In the genomic region with DNA sequence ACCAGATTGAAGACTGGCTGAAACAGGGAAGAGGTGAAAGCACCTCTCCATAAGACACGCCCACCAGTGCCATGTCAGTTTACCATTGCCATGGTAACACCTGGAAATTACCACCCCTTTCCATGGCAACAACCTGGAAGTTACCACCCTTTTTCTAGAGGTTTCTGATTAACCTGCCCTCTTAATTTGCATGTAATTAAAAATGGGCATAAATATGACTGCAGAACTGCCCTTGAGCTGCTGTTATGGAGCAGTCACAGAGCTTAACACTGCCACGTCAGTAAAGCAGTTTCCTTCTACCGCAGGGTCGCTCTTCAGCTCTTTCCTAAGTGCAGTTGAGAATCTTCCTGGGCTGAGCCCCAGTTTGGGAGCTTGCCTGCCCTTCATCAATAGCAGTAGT, we compare ENCODE assay signal across 8 cellular contexts. TPM values are rescaled to one million over a fixed set of nuclear protein-coding genes. Genes with fewer than 3 reads are reported as not detected.
A peak's percentile ranks its signal among the peaks of the same experiment; 100 is the strongest.
DNase-seq lines count a peak whose midpoint lies in the region; ATAC-seq and TF ChIP-seq lines count a peak whose summit lies in the region.

No MANE protein-coding gene starts in this region.

- peaks cover 32% of the 10 kb centered on the region for H3K36me3 Mint-ChIP-seq in CD4-positive, alpha-beta T cell (ENCODE audit: low read depth)
- H3K36me3 Mint-ChIP-seq in activated naive CD8-positive, alpha-beta T cell treated with anti-CD3 and anti-CD28 coated beads for 36 hours = peaks cover 7% of the 10 kb centered on the region
- H3K36me3 Mint-ChIP-seq in naive thymus-derived CD4-positive, alpha-beta T cell = peaks cover 0 to 16% (median 4%) of the 10 kb centered on the region in 5 donors

- H3K27ac Mint-ChIP-seq in CD4-positive, alpha-beta T cell = peak overlapping the region; percentile 98
- peak overlapping the region; percentile 98 for H3K27ac Mint-ChIP-seq in activated naive CD8-positive, alpha-beta T cell treated with anti-CD3 and anti-CD28 coated beads for 36 hours
- H3K27ac Mint-ChIP-seq in naive thymus-derived CD4-positive, alpha-beta T cell = peak overlapping the region; percentile 91 to 99 (median 97)

- H3K4me1 Mint-ChIP-seq in CD4-positive, alpha-beta T cell (ENCODE audit: low read depth) = peaks cover 93% of the 10 kb centered on the region
- H3K4me1 Mint-ChIP-seq in activated naive CD8-positive, alpha-beta T cell treated with anti-CD3 and anti-CD28 coated beads for 36 hours = peaks cover 78% of the 10 kb centered on the region
- H3K4me1 Mint-ChIP-seq in naive thymus-derived CD4-positive, alpha-beta T cell = peaks cover 51 to 98% (median 89%) of the 10 kb centered on the region in 7 donors

- no peaks in the 10 kb centered on the region for H3K27me3 ChIP-seq in CD4-positive, alpha-beta T cell (ENCODE audit: control insufficient read depth, insufficient read depth, low read length)
- no peaks in the 10 kb centered on the region for H3K27me3 ChIP-seq in naive thymus-derived CD4-positive, alpha-beta T cell (ENCODE audit: control insufficient read depth in 2 of 2, insufficient read depth in 2 of 2, low read length in 2 of 2)

- H3K36me3 ChIP-seq in naive thymus-derived CD4-positive, alpha-beta T cell (ENCODE audit: control insufficient read depth in 2 of 3, insufficient read depth in 3 of 3, low read length in 3 of 3) = no peaks in the 10 kb centered on the region

- H3K4me3 Mint-ChIP-seq in CD4-positive, alpha-beta T cell = peak overlapping the region; percentile 69
- H3K4me3 Mint-ChIP-seq in activated naive CD8-positive, alpha-beta T cell treated with anti-CD3 and anti-CD28 coated beads for 36 hours = peak overlapping the region; percentile 72
- peak overlapping the region; percentile 46 to 95 (median 85) for H3K4me3 Mint-ChIP-seq in naive thymus-derived CD4-positive, alpha-beta T cell

- intact Hi-C loops in CD4-positive, alpha-beta T cell (cut with DNase I, micrococcal nuclease) = no loop called here
- intact Hi-C loops in naive thymus-derived CD4-positive, alpha-beta T cell (cut with micrococcal nuclease) = loop anchor here (1.0 to 10.0 kb wide), 3 partner anchors 9 to 1639 kb away; partner anchors contain the start of genes HELB (in 1 of the 2) and TBK1 (in 1 of the 2)

- H3K27ac ChIP-seq in CD4-positive, alpha-beta T cell (ENCODE audit: low read depth, low read length) = peak overlapping the region; percentile 91
- peak overlapping the region; percentile 72 for H3K27ac ChIP-seq in naive thymus-derived CD4-positive, alpha-beta T cell (ENCODE audit: low read depth, low read length)

- peak; percentile 90 for TF ChIP-seq POLR2A in GM19099 (IDR thresholded peaks at IDR 0.05; ENCODE audit: extremely low read depth, insufficient read length, low read depth)

- no peaks in the 10 kb centered on the region for H3K9me3 ChIP-seq in CD4-positive, alpha-beta T cell (ENCODE audit: control insufficient read depth, low read length)
- H3K9me3 ChIP-seq in naive thymus-derived CD4-positive, alpha-beta T cell (ENCODE audit: control insufficient read depth in 2 of 3, low read length in 3 of 3) = no peaks in the 10 kb centered on the region

- peak; percentile 48 for ATAC-seq in CD4-positive, alpha-beta T cell (ENCODE audit: poor library complexity)
- peak; percentile 33 for ATAC-seq in HG03457 (IDR thresholded peaks at IDR 0.05; ENCODE audit: unreplicated experiment)
- ATAC-seq in naive thymus-derived CD4-positive, alpha-beta T cell = peak; percentile 54

- TF ChIP-seq CTCF in CD4-positive, alpha-beta T cell (IDR thresholded peaks at IDR 0.05) = no peak
- no peak for TF ChIP-seq CTCF in GM20000 (IDR thresholded peaks at IDR 0.05; ENCODE audit: extremely low read depth, missing control alignments)

- H3K4me1 ChIP-seq in naive thymus-derived CD4-positive, alpha-beta T cell (ENCODE audit: control insufficient read depth in 2 of 2, insufficient read depth in 2 of 2, low read length in 2 of 2) = peaks cover 61 to 83% of the 10 kb centered on the region in 2 donors

- peak in 4 of 10 experiments; percentile 31 to 77 (median 44) for DNase-seq in CD4-positive, alpha-beta T cell
- DNase-seq in activated naive CD8-positive, alpha-beta T cell treated with anti-CD3 and anti-CD28 coated beads for 36 hours = peak; percentile 42
- peak in 7 of 9 donors; percentile 41 to 86 (median 70) for DNase-seq in naive thymus-derived CD4-positive, alpha-beta T cell
- no peak for DNase-seq in GDM1 (lab: John Stamatoyannopoulos, UW)
- no peak for DNase-seq in HPDE6-E6E7 (ENCODE audit: extremely low spot score)
- DNase-seq in GM20000 (ENCODE audit: low spot score) = no peak

- no peaks in the 10 kb centered on the region for H3K9me3 Mint-ChIP-seq in CD4-positive, alpha-beta T cell
- no peaks in the 10 kb centered on the region for H3K9me3 Mint-ChIP-seq in activated naive CD8-positive, alpha-beta T cell treated with anti-CD3 and anti-CD28 coated beads for 36 hours
- no peaks in the 10 kb centered on the region for H3K9me3 Mint-ChIP-seq in naive thymus-derived CD4-positive, alpha-beta T cell

- H3K27me3 Mint-ChIP-seq in CD4-positive, alpha-beta T cell = no peaks in the 10 kb centered on the region
- H3K27me3 Mint-ChIP-seq in activated naive CD8-positive, alpha-beta T cell treated with anti-CD3 and anti-CD28 coated beads for 36 hours = no peaks in the 10 kb centered on the region
- H3K27me3 Mint-ChIP-seq in naive thymus-derived CD4-positive, alpha-beta T cell = no peaks in the 10 kb centered on the region

- CTCF ChIA-PET in CD4-positive, alpha-beta T cell (lab: Charles Lee) = interaction anchor here (0.7 to 1.5 kb wide), 8 partner anchors 13 to 56 kb away, joined by 3 to 7 read pairs (median 3); no protein-coding TSS in a partner anchor
- CTCF ChIA-PET in naive thymus-derived CD4-positive, alpha-beta T cell (lab: Charles Lee) = interaction anchor here (1.0 to 1.5 kb wide), 5 partner anchors 13 to 31 kb away, joined by 3 to 5 read pairs (median 3); no protein-coding TSS in a partner anchor

- POLR2A ChIA-PET in CD4-positive, alpha-beta T cell (lab: Charles Lee) = interaction anchor here (0.6 to 34.4 kb wide), 10 partner anchors 8 to 94 kb away, joined by 3 to 808 read pairs (median 6); no protein-coding TSS in a partner anchor
- POLR2A ChIA-PET in naive thymus-derived CD4-positive, alpha-beta T cell (lab: Charles Lee) = interaction anchor here (0.6 to 35.2 kb wide), 7 partner anchors 9 to 81 kb away, joined by 3 to 900 read pairs (median 4); partner anchors contain the start of gene RASSF3

- peak overlapping the region; percentile 33 for H3K4me3 ChIP-seq in naive thymus-derived CD4-positive, alpha-beta T cell (ENCODE audit: low read length)

RNA-seq across cellular contexts. Expression of gene RASSF3, which starts 55.2 kb away (rescaled TPM):
- total RNA-seq in CD4-positive, alpha-beta T cell = 100 to 1,000 TPM; 118 to 127 TPM
- total RNA-seq in activated naive CD8-positive, alpha-beta T cell treated with anti-CD3 and anti-CD28 coated beads for 36 hours = 10 to 100 TPM; 48.0 to 51.0 TPM
- 100 to 1,000 TPM in 4 of 5 experiments, 10 to 100 TPM in 1; 79.0 to 200 (median 107) TPM for total RNA-seq in naive thymus-derived CD4-positive, alpha-beta T cell
- polyA plus RNA-seq in naive thymus-derived CD4-positive, alpha-beta T cell = 1 to 10 TPM; 4.4 to 5.5 TPM

Comparison
In these comparisons a context has a peak if more than half of its experiments do, and no peak if none do; other contexts are left out.
1. DNase-seq: peak in activated naive CD8-positive, alpha-beta T cell treated with anti-CD3 and anti-CD28 coated beads for 36 hours (single experiment) and naive thymus-derived CD4-positive, alpha-beta T cell (7 of 9); none in GDM1 (single experiment), HPDE6-E6E7 (single experiment) and GM20000 (single experiment).
2. intact Hi-C loops: an anchor here in naive thymus-derived CD4-positive, alpha-beta T cell (1.0 to 10.0 kb wide); none called in CD4-positive, alpha-beta T cell.
3. Peak in every context shown above with its lines, with median percentiles within 50 percentile points of each other: ATAC-seq, H3K27ac Mint-ChIP-seq and H3K4me3 Mint-ChIP-seq.